ENCODE assay signal across 13 cellular contexts in genomic region chr6:132259070-132259469, GRCh38.
A peak's percentile ranks its signal among the peaks of the same experiment; 100 is the strongest.
DNase-seq lines count a peak whose midpoint lies in the region; TF ChIP-seq lines count a peak whose summit lies in the region.
"Had no signal": no experiment of that assay in that cellular context is flagged by ENCODE, and none has a peak within 500 bp of the region (broad histone marks: within the 10 kb centered on the region; RNA-seq: fewer than 3 reads in every experiment).

No MANE protein-coding gene starts in this region.

- POLR2A ChIA-PET in A673 (lab: Charles Lee; ENCODE audit: low non-redundant PET) (interaction anchor here (0.7 kb wide), 1 partner anchor 115 kb away, joined by 3 read pairs; no protein-coding TSS in a partner anchor), HEK293 (lab: Yijun Ruan, JAX) (no interaction called here)

- H3K36me3 ChIP-seq in A673 (ENCODE audit: insufficient read depth, low read length, poor library complexity, severe bottlenecking) (no peaks in the 10 kb centered on the region), HEK293 (ENCODE audit: control insufficient read depth in 2 of 2, insufficient read depth in 1 of 2, low read length in 2 of 2) (no peaks in the 10 kb centered on the region)

- H3K9me3 ChIP-seq in A673 (ENCODE audit: low read depth, low read length, poor library complexity, severe bottlenecking) (no peaks in the 10 kb centered on the region), HEK293 (ENCODE audit: control insufficient read depth, insufficient read depth, low read depth, low read length) (no peaks in the 10 kb centered on the region)

- BruUV-seq in A673 (replicated peaks; lab: Mats Ljungman, UMichigan), result no TSS peak

- DNase-seq in A673 (ENCODE audit: low spot score) (peak; percentile 14), glomerular visceral epithelial cell (ENCODE audit: extremely low spot score) (peak; percentile 9), COLO829 (ENCODE audit: low spot score) (no peak), amniotic stem cell (lab: John Stamatoyannopoulos, UW) (no peak), NOMO-1 (lab: John Stamatoyannopoulos, UW; ENCODE audit: unreplicated experiment in 2 of 2) (no peak), GM19240 (ENCODE audit: insufficient read length, low spot score) (no peak)
- DNase-seq: activated T-cell treated with anti-CD3 and anti-CD28 coated beads, Interleukin-2, amount 50 U/mL, for 48 hours; naive thymus-derived CD8-positive, alpha-beta T cell; NCI-H1694 treated with DMSO at 0.1 percent for 48 hours; T-cell had no signal

- intact Hi-C loops in A673 (cut with micrococcal nuclease; ENCODE audit: unreplicated experiment), result no loop called here

- TF ChIP-seq CTCF in A673 (conservative IDR thresholded peaks at IDR 0.05; ENCODE audit: low read depth, low read length) (peak; percentile 46), HEK293 (tag by site-specific recombination; IDR thresholded peaks at IDR 0.05) (peak; percentile 33; the same call in 1 of the 2 replicates), VCaP (conservative IDR thresholded peaks at IDR 0.05) (peak; percentile 66)

- H3K27me3 ChIP-seq in A673 (replicated peaks; ENCODE audit: insufficient read depth, low read depth, low read length, poor library complexity), result peaks cover 15% of the 10 kb centered on the region

- H3K27ac ChIP-seq in A673 (ENCODE audit: low read depth, low read length, poor library complexity, severe bottlenecking) (no peak overlapping the region), HEK293 (ENCODE audit: extremely low read depth, low read depth, low read length) (no peak overlapping the region), VCaP (no peak overlapping the region)
- H3K27ac ChIP-seq: epithelial cell of prostate had no signal

- CTCF ChIA-PET in A673 (lab: Charles Lee), result interaction anchor here (1.0 to 1.3 kb wide), 3 partner anchors 21 to 336 kb away, joined by 3 to 8 read pairs (median 3); no protein-coding TSS in a partner anchor
- CTCF ChIA-PET in HEK293 (lab: Yijun Ruan, JAX), result interaction anchor here (0.7 to 12.8 kb wide), 20 partner anchors 11 to 564 kb away, joined by 3 to 163 read pairs (median 4); no protein-coding TSS in a partner anchor

- no peak overlapping the region for H3K4me3 ChIP-seq in A673 (ENCODE audit: low read depth, low read length, poor library complexity, severe bottlenecking)
- no peak overlapping the region for H3K4me3 ChIP-seq in HEK293 (ENCODE audit: low read depth, low read length)

- H3K4me1 ChIP-seq in A673 (ENCODE audit: insufficient read depth, low read length, poor library complexity, severe bottlenecking), result no peaks in the 10 kb centered on the region
- no peaks in the 10 kb centered on the region for H3K4me1 ChIP-seq in HEK293 (ENCODE audit: control insufficient read depth, insufficient read depth, low read length)

TF ChIP-seq in HEK293, 187 proteins besides CTCF, POLR2A, EP300 and RAD21:
- TF ChIP-seq BCL11B (tag by site-specific recombination; IDR thresholded peaks at IDR 0.05; ENCODE audit: low read depth) (no peak), ZNF654 (tag by site-specific recombination; IDR thresholded peaks at IDR 0.05; ENCODE audit: low read depth) (peak; percentile 49), ZNF37A (tag by site-specific recombination; IDR thresholded peaks at IDR 0.05) (no peak), ZNF2 (tag by site-specific recombination; IDR thresholded peaks at IDR 0.05) (peak; percentile 83)

Comparison
In these comparisons a context has a peak if more than half of its experiments do, and no peak if none do; other contexts are left out.
1. DNase-seq: peak in A673 (single experiment) and glomerular visceral epithelial cell (single experiment); none in COLO829 (single experiment), amniotic stem cell (single experiment), NOMO-1 (0 of 2) and GM19240 (single experiment).
2. Peak in every context shown above with its lines, with median percentiles within 50 percentile points of each other: CTCF ChIP-seq.